17 cellular contexts compared by ENCODE assay signal in the genomic region with DNA sequence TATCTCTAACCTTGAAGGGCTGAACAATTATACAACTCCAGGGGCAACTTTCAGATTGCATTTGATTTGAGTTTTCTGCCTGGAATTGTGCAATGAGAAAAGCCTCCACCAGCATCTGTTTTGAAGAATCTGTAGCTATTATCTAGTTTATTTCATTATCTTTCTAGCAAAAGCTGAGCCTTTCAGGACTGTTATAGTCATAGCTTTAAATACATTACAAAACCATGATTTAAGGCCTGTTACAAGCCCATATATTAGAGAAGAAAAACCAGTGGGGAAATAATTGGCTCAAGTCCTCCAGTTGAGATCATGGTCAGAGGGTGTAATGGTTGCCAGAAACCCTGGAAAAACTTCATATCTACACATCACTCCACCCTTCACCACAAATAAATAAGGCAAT.
"Had no signal": no experiment of that assay in that cellular context is flagged by ENCODE, and none has a peak within 500 bp of the region (broad histone marks: within the 10 kb centered on the region; RNA-seq: fewer than 3 reads in every experiment).

No MANE protein-coding gene starts in this region.

- ATAC-seq: activated CD8-positive, alpha-beta memory T cell treated with anti-CD3 and anti-CD28 coated beads, Interleukin-2, amount 10 ng/mL, durations not matched to agents 7 days and 5 days; activated T-cell treated with anti-CD3 and anti-CD28 coated beads, Interleukin-2, amount 50 U/mL, for 4 hours; heart left ventricle had no signal

- H3K27me3 ChIP-seq: ascending aorta, heart left ventricle, stomach had no signal

- H3K4me3 ChIP-seq: ascending aorta, heart left ventricle, left ventricle myocardium inferior, stomach had no signal

- H3K9me3 ChIP-seq: ascending aorta, heart left ventricle, left ventricle myocardium inferior, stomach had no signal

- DNase-seq: activated CD4-positive, alpha-beta T cell treated with anti-CD3 and anti-CD28 coated beads, Interleukin-2, amount 50 U/mL, for 48 hours; activated CD4-positive, CD25-positive, alpha-beta regulatory T cell treated with anti-CD3 and anti-CD28 coated beads, Interleukin-2, amount 50 U/mL, for 72 hours; activated CD8-positive, alpha-beta memory T cell treated with anti-CD3 and anti-CD28 coated beads, Interleukin-2, amount 10 ng/mL, durations not matched to agents 7 days and 5 days; activated gamma-delta T cell treated with Interleukin-2 at 50 U/mL for 16 hours; activated naive CD8-positive, alpha-beta T cell treated with anti-CD3 and anti-CD28 coated beads for 36 hours; activated T-cell treated with anti-CD3 and anti-CD28 coated beads, Interleukin-2, amount 50 U/mL, for 4 hours; caudate nucleus; cortex of kidney; effector CD8-positive, alpha-beta T cell; foreskin melanocyte; heart left ventricle; islet precursor cell; left ventricle myocardium inferior; stimulated activated CD4-positive, alpha-beta T cell treated with anti-CD3 and anti-CD28 coated beads, Interleukin-15, amount 100 ng/mL, for 24 hours; stimulated activated CD4-positive, alpha-beta T cell treated with anti-CD3 and anti-CD28 coated beads, Interleukin-4, amount 100 ng/mL, for 24 hours; stomach had no signal

- H3K27ac ChIP-seq: ascending aorta, heart left ventricle, left ventricle myocardium inferior, stomach had no signal

- H3K4me1 ChIP-seq: ascending aorta, heart left ventricle, left ventricle myocardium inferior, stomach had no signal

- H3K36me3 ChIP-seq: ascending aorta, heart left ventricle, left ventricle myocardium inferior, stomach had no signal
